32 cellular contexts compared by ENCODE assay signal in the genomic region with DNA sequence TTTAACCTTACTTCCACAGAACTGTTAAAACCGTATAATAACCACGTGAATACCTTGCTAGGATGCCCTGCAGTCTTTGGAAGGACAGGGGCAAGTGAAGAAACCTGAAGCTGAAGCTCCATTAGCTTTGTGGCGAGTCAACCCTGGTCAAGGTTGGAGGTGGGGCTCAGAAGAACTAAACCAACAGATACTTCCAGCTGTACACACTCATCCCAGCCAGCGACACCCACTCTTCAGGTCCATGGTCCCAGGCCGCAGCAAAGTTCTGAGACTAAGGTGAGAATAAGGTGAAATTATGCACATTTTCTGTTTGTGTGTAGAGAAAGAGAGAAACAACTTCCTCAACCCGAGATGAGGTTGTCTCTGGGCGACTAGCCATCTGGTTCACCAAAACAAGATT.
"Had no signal": no experiment of that assay in that cellular context is flagged by ENCODE, and none has a peak within 500 bp of the region (broad histone marks: within the 10 kb centered on the region; RNA-seq: fewer than 3 reads in every experiment).

No MANE protein-coding gene starts in this region.

- H2AFZ ChIP-seq: PC-9 had no signal

- ATAC-seq: Panc1, Right ventricle myocardium inferior, SK-N-SH treated with all-trans-retinoic acid at 6 μM for 48 hours, T-cell had no signal

- H3K4me3 ChIP-seq: PC-9, SJCRH30, SK-N-MC had no signal

- H3K4me2 ChIP-seq: PC-9 had no signal

- H3K27ac Mint-ChIP-seq: T-cell had no signal

- H3K27me3 ChIP-seq: SJCRH30 had no signal

- H3K27ac ChIP-seq: PC-9, RWPE1, SJCRH30, SK-N-MC had no signal

- H3K36me3 Mint-ChIP-seq: T-cell had no signal

- DNase-seq: Karpas-422, MM.1S, NCI-H1048, NCI-H1092 treated with DMSO at 0.1 percent for 48 hours, NCI-H1105 treated with DMSO at 0.1 percent for 48 hours, NCI-H1417, NCI-H1436, NCI-H146, NCI-H1694, NCI-H187, NCI-H1930, NCI-H2029 treated with DMSO at 0.1 percent for 48 hours, NCI-H2081 treated with DMSO at 0.1 percent for 48 hours, NCI-H2107, NCI-H2171, NCI-H226, NCI-H446 treated with DMSO at 0.1 percent for 48 hours, NCI-H510A, NCI-H524, NCI-H526, NCI-H748 treated with DMSO at 0.1 percent for 48 hours, NCI-H82, PC-9, SHP77, SIG-M5, SJCRH30, T-cell had no signal

- H3K4me1 Mint-ChIP-seq: T-cell had no signal

- H3K36me3 ChIP-seq: SJCRH30 had no signal

- H3K9me3 ChIP-seq: SJCRH30 had no signal

- H3K9me3 Mint-ChIP-seq: T-cell had no signal

- H3K4me3 Mint-ChIP-seq: T-cell had no signal
